Comparison of ENCODE assay signal across 1 cellular context in genomic region chr16:52467753-52468152, GRCh38.
TF ChIP-seq lines count a peak whose summit lies in the region.

No MANE protein-coding gene starts in this region.

TF ChIP-seq in HepG2, 621 proteins besides CTCF, POLR2A, EP300 and RAD21 (continued from another document):
- TF ChIP-seq RBM22 (optimal IDR thresholded peaks at IDR 0.05; ENCODE audit: low read length) (peak; percentile 79), SMC3 (IDR thresholded peaks at IDR 0.05; ENCODE audit: low read length) (no peak), BHLHE40 (IDR thresholded peaks at IDR 0.05; ENCODE audit: low read length) (no peak), ZFP37 (CRISPR knock-in tag; IDR thresholded peaks at IDR 0.05; ENCODE audit: borderline replicate concordance) (no peak), SMARCC2 (IDR thresholded peaks at IDR 0.05) (no peak)
